9 cellular contexts compared by ENCODE assay signal in the genomic region with DNA sequence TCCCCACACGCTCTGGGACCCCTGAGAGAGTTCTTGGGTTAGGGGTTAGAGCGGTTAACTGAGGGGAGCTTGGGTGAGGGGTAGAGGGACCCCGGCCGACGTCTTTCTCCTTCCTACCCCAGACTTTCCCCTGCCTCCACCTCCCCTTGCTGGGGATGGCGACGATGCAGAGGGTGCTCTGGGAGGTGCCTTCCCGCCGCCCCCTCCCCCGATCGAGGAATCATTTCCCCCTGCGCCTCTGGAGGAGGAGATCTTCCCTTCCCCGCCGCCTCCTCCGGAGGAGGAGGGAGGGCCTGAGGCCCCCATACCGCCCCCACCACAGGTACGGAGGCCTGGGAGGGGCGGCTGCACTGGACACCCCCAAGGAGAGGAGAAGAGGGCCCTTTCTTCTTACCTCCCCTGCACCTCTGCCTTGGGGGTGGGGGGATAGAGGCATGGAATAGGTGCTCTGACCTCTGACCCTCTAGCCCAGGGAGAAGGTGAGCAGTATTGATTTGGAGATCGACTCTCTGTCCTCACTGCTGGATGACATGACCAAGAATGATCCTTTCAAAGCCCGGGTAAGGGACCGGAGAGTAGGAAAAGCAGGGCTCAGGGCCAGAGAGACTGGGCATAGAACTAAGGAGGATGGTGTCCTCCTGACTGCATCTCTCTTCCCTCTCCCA. TPM values are rescaled to one million over a fixed set of nuclear protein-coding genes. Genes with fewer than 3 reads are reported as not detected.
DNase-seq lines count a peak whose midpoint lies in the region; ATAC-seq and TF ChIP-seq lines count a peak whose summit lies in the region.
"Had no signal": no experiment of that assay in that cellular context is flagged by ENCODE, and none has a peak within 500 bp of the region (broad histone marks: within the 10 kb centered on the region; RNA-seq: fewer than 3 reads in every experiment).

No MANE protein-coding gene starts in this region.

- H3K4me1 ChIP-seq in mucosa of rectum (ENCODE audit: control insufficient read depth in 2 of 2, insufficient read depth in 2 of 2, low read length in 2 of 2) = peaks cover 35 to 37% of the 10 kb centered on the region in 2 donors

- no peak for ATAC-seq in stimulated activated naive CD8-positive, alpha-beta T cell treated with anti-CD3 and anti-CD28 coated beads, Interleukin-15, Interleukin-2, amounts not matched to agents 100 U/mL and 50 U/mL, for 24 hours
- ATAC-seq in GM19463 (IDR thresholded peaks at IDR 0.05; ENCODE audit: unreplicated experiment) = no peak
- ATAC-seq in GM19023 (IDR thresholded peaks at IDR 0.05; ENCODE audit: unreplicated experiment) = no peak

- H3K27me3 Mint-ChIP-seq in stimulated activated naive CD8-positive, alpha-beta T cell treated with anti-CD3 and anti-CD28 coated beads, Interleukin-15, Interleukin-2, amounts not matched to agents 100 ng/mL and 50 ng/mL, for 24 hours = no peaks in the 10 kb centered on the region
- no peaks in the 10 kb centered on the region for H3K27me3 Mint-ChIP-seq in chondrocyte (ENCODE audit: low read depth)

- no peak for TF ChIP-seq CTCF in chondrocyte (IDR thresholded peaks at IDR 0.05)

- peak overlapping the region; percentile 75 to 97 for H3K9ac ChIP-seq in mucosa of rectum (ENCODE audit: low read depth in 1 of 2, low read length in 2 of 2)

- no peaks in the 10 kb centered on the region for H3K36me3 Mint-ChIP-seq in stimulated activated naive CD8-positive, alpha-beta T cell treated with anti-CD3 and anti-CD28 coated beads, Interleukin-15, Interleukin-2, amounts not matched to agents 100 ng/mL and 50 ng/mL, for 24 hours (ENCODE audit: low read depth)
- H3K36me3 Mint-ChIP-seq in chondrocyte (ENCODE audit: low read depth) = peaks cover 6% of the 10 kb centered on the region

- no peak for DNase-seq in stimulated activated naive CD8-positive, alpha-beta T cell treated with anti-CD3 and anti-CD28 coated beads, Interleukin-15, Interleukin-2, amounts not matched to agents 100 U/mL and 50 U/mL, for 24 hours
- DNase-seq in chondrocyte (ENCODE audit: low spot score) = peak; percentile 62
- DNase-seq in NAMALWA (ENCODE audit: low spot score) = no peak
- DNase-seq in NCI-H446 (lab: John Stamatoyannopoulos, UW) = no peak
- DNase-seq: central memory CD4-positive, alpha-beta T cell had no signal

- H3K27me3 ChIP-seq in mucosa of rectum (ENCODE audit: control insufficient read depth in 2 of 2, insufficient read depth in 2 of 2, low read length in 2 of 2) = no peaks in the 10 kb centered on the region

- H3K9me3 ChIP-seq in mucosa of rectum (ENCODE audit: control insufficient read depth in 2 of 2, low read length in 2 of 2) = no peaks in the 10 kb centered on the region

- H3K4me3 ChIP-seq in mucosa of rectum (ENCODE audit: low read length in 2 of 2) = peak overlapping the region; percentile 82 to 93

- H3K27ac Mint-ChIP-seq in stimulated activated naive CD8-positive, alpha-beta T cell treated with anti-CD3 and anti-CD28 coated beads, Interleukin-15, Interleukin-2, amounts not matched to agents 100 ng/mL and 50 ng/mL, for 24 hours = peak overlapping the region; percentile 64
- H3K27ac Mint-ChIP-seq in chondrocyte (ENCODE audit: unreplicated experiment) = peak overlapping the region; percentile 69

- peak overlapping the region; percentile 98 for H3K27ac ChIP-seq in mucosa of rectum (ENCODE audit: low read depth in 2 of 2, low read length in 2 of 2)

- peaks cover 23% of the 10 kb centered on the region for H3K4me1 Mint-ChIP-seq in stimulated activated naive CD8-positive, alpha-beta T cell treated with anti-CD3 and anti-CD28 coated beads, Interleukin-15, Interleukin-2, amounts not matched to agents 100 ng/mL and 50 ng/mL, for 24 hours (ENCODE audit: low read depth)
- peaks cover 21% of the 10 kb centered on the region for H3K4me1 Mint-ChIP-seq in chondrocyte (ENCODE audit: low read depth)

- peak overlapping the region; percentile 76 for H3K4me3 Mint-ChIP-seq in stimulated activated naive CD8-positive, alpha-beta T cell treated with anti-CD3 and anti-CD28 coated beads, Interleukin-15, Interleukin-2, amounts not matched to agents 100 ng/mL and 50 ng/mL, for 24 hours
- H3K4me3 Mint-ChIP-seq in chondrocyte (ENCODE audit: unreplicated experiment) = no peak overlapping the region

- H3K9me3 Mint-ChIP-seq in stimulated activated naive CD8-positive, alpha-beta T cell treated with anti-CD3 and anti-CD28 coated beads, Interleukin-15, Interleukin-2, amounts not matched to agents 100 ng/mL and 50 ng/mL, for 24 hours = no peaks in the 10 kb centered on the region
- H3K9me3 Mint-ChIP-seq in chondrocyte (ENCODE audit: low read depth) = no peaks in the 10 kb centered on the region

- peaks cover 0 to 2% of the 10 kb centered on the region in 2 donors for H3K36me3 ChIP-seq in mucosa of rectum (ENCODE audit: control insufficient read depth in 2 of 2, insufficient read depth in 2 of 2, low read length in 2 of 2)

RNA-seq across cellular contexts. Expression of a gene that starts 1.1 kb away (rescaled TPM):
- 241 to 386 TPM (median 384 TPM) in 3 replicates for total RNA-seq in chondrocyte

RNA-seq across cellular contexts. Expression of a gene that starts 19.7 kb away (rescaled TPM):
- total RNA-seq in chondrocyte = 3.0 to 4.0 TPM (median 3.1 TPM) in 3 replicates

RNA-seq across cellular contexts. Expression of a gene that starts 26.4 kb away (rescaled TPM):
- not detected in 3 replicates for total RNA-seq in chondrocyte
